ENCODE assay signal across 1 cellular context in genomic region chr11:3942160-3942955, GRCh38.
TF ChIP-seq lines count a peak whose summit lies in the region.

No MANE protein-coding gene starts in this region.

TF ChIP-seq in HepG2, 621 proteins besides CTCF, POLR2A, EP300 and RAD21 (continued from another document):
- TF ChIP-seq, protein P1, sequence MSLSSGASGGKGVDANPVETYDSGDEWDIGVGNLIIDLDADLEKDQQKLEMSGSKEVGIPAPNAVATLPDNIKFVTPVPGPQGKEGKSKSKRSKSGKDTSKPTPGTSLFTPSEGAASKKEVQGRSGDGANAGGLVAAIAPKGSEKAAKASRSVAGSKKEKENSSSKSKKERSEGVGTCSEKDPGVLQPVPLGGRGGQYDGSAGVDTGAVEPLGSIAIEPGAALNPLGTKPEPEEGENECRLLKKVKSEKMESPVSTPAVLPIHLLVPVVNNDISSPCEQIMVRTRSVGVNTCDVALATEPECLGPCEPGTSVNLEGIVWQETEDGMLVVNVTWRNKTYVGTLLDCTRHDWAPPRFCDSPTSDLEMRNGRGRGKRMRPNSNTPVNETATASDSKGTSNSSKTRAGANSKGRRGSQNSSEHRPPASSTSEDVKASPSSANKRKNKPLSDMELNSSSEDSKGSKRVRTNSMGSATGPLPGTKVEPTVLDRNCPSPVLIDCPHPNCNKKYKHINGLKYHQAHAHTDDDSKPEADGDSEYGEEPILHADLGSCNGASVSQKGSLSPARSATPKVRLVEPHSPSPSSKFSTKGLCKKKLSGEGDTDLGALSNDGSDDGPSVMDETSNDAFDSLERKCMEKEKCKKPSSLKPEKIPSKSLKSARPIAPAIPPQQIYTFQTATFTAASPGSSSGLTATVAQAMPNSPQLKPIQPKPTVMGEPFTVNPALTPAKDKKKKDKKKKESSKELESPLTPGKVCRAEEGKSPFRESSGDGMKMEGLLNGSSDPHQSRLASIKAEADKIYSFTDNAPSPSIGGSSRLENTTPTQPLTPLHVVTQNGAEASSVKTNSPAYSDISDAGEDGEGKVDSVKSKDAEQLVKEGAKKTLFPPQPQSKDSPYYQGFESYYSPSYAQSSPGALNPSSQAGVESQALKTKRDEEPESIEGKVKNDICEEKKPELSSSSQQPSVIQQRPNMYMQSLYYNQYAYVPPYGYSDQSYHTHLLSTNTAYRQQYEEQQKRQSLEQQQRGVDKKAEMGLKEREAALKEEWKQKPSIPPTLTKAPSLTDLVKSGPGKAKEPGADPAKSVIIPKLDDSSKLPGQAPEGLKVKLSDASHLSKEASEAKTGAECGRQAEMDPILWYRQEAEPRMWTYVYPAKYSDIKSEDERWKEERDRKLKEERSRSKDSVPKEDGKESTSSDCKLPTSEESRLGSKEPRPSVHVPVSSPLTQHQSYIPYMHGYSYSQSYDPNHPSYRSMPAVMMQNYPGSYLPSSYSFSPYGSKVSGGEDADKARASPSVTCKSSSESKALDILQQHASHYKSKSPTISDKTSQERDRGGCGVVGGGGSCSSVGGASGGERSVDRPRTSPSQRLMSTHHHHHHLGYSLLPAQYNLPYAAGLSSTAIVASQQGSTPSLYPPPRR (CRISPR knock-in tag; IDR thresholded peaks at IDR 0.05; ENCODE audit: borderline replicate concordance) = peak; percentile 75; the same call in 1 of the 2 replicates
- TF ChIP-seq NCOA1 (CRISPR knock-in tag; IDR thresholded peaks at IDR 0.05) = no peak
- peak; percentile 46; the same call in 1 of the 2 replicates for TF ChIP-seq ZNF710 (CRISPR knock-in tag; IDR thresholded peaks at IDR 0.05; ENCODE audit: borderline replicate concordance)
- no peak for TF ChIP-seq SOX6 (IDR thresholded peaks at IDR 0.05)
- peak; percentile 83 for TF ChIP-seq SOX6 (CRISPR knock-in tag; IDR thresholded peaks at IDR 0.05)
- 0 out of 2 replicates have a peak, but pooled peaks have one; percentile 43 for TF ChIP-seq ZNF430 (CRISPR knock-in tag; IDR thresholded peaks at IDR 0.05)
- TF ChIP-seq NFYC (CRISPR knock-in tag; IDR thresholded peaks at IDR 0.05) = no peak
- TF ChIP-seq TCF7 (IDR thresholded peaks at IDR 0.05; ENCODE audit: low read depth) = peak; percentile 83
- TF ChIP-seq MATR3 (CRISPR knock-in tag; IDR thresholded peaks at IDR 0.05) = no peak
- TF ChIP-seq ISL2 (CRISPR knock-in tag; IDR thresholded peaks at IDR 0.05) = peak; percentile 89
- TF ChIP-seq HDAC6 (IDR thresholded peaks at IDR 0.05; ENCODE audit: low read depth, low read length) = no peak
- TF ChIP-seq SMARCC2 (IDR thresholded peaks at IDR 0.05) = no peak
- TF ChIP-seq, protein P2, sequence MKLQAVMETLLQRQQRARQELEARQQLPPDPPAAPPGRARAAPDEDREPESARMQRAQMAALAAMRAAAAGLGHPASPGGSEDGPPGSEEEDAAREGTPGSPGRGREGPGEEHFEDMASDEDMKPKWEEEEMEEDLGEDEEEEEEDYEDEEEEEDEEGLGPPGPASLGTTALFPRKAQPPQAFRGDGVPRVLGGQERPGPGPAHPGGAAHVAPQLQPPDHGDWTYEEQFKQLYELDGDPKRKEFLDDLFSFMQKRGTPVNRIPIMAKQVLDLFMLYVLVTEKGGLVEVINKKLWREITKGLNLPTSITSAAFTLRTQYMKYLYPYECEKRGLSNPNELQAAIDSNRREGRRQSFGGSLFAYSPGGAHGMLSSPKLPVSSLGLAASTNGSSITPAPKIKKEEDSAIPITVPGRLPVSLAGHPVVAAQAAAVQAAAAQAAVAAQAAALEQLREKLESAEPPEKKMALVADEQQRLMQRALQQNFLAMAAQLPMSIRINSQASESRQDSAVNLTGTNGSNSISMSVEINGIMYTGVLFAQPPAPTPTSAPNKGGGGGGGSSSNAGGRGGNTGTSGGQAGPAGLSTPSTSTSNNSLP (IDR thresholded peaks at IDR 0.05; ENCODE audit: low read depth, low read length) = peak; percentile 47; the same call in 1 of the 2 replicates
- no peak for TF ChIP-seq NFKBIZ (CRISPR knock-in tag; IDR thresholded peaks at IDR 0.05)
- no peak for TF ChIP-seq ZNF24 (IDR thresholded peaks at IDR 0.05)
- TF ChIP-seq ZNF225 (CRISPR knock-in tag; IDR thresholded peaks at IDR 0.05) = no peak
- TF ChIP-seq, protein P3, sequence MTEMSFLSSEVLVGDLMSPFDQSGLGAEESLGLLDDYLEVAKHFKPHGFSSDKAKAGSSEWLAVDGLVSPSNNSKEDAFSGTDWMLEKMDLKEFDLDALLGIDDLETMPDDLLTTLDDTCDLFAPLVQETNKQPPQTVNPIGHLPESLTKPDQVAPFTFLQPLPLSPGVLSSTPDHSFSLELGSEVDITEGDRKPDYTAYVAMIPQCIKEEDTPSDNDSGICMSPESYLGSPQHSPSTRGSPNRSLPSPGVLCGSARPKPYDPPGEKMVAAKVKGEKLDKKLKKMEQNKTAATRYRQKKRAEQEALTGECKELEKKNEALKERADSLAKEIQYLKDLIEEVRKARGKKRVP (CRISPR knock-in tag; IDR thresholded peaks at IDR 0.05) = 0 out of 4 replicates have a peak, but pooled peaks of 1 of the 2 experiments have one; percentile 13
- TF ChIP-seq, protein P4, sequence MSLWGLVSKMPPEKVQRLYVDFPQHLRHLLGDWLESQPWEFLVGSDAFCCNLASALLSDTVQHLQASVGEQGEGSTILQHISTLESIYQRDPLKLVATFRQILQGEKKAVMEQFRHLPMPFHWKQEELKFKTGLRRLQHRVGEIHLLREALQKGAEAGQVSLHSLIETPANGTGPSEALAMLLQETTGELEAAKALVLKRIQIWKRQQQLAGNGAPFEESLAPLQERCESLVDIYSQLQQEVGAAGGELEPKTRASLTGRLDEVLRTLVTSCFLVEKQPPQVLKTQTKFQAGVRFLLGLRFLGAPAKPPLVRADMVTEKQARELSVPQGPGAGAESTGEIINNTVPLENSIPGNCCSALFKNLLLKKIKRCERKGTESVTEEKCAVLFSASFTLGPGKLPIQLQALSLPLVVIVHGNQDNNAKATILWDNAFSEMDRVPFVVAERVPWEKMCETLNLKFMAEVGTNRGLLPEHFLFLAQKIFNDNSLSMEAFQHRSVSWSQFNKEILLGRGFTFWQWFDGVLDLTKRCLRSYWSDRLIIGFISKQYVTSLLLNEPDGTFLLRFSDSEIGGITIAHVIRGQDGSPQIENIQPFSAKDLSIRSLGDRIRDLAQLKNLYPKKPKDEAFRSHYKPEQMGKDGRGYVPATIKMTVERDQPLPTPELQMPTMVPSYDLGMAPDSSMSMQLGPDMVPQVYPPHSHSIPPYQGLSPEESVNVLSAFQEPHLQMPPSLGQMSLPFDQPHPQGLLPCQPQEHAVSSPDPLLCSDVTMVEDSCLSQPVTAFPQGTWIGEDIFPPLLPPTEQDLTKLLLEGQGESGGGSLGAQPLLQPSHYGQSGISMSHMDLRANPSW (CRISPR knock-in tag; IDR thresholded peaks at IDR 0.05; ENCODE audit: borderline replicate concordance) = 0 out of 2 replicates have a peak, but pooled peaks have one; percentile 41
- no peak for TF ChIP-seq ZNF891 (CRISPR knock-in tag; IDR thresholded peaks at IDR 0.05)
- no peak for TF ChIP-seq HNRNPL (IDR thresholded peaks at IDR 0.05; ENCODE audit: low read depth, low read length)
- no peak for TF ChIP-seq ZNF567 (CRISPR knock-in tag; IDR thresholded peaks at IDR 0.05; ENCODE audit: borderline replicate concordance)
- TF ChIP-seq, protein P5, sequence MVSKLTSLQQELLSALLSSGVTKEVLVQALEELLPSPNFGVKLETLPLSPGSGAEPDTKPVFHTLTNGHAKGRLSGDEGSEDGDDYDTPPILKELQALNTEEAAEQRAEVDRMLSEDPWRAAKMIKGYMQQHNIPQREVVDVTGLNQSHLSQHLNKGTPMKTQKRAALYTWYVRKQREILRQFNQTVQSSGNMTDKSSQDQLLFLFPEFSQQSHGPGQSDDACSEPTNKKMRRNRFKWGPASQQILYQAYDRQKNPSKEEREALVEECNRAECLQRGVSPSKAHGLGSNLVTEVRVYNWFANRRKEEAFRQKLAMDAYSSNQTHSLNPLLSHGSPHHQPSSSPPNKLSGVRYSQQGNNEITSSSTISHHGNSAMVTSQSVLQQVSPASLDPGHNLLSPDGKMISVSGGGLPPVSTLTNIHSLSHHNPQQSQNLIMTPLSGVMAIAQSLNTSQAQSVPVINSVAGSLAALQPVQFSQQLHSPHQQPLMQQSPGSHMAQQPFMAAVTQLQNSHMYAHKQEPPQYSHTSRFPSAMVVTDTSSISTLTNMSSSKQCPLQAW (CRISPR knock-in tag; IDR thresholded peaks at IDR 0.05) = 0 out of 2 replicates have a peak, but pooled peaks have one; percentile 54
- TF ChIP-seq, protein P6, sequence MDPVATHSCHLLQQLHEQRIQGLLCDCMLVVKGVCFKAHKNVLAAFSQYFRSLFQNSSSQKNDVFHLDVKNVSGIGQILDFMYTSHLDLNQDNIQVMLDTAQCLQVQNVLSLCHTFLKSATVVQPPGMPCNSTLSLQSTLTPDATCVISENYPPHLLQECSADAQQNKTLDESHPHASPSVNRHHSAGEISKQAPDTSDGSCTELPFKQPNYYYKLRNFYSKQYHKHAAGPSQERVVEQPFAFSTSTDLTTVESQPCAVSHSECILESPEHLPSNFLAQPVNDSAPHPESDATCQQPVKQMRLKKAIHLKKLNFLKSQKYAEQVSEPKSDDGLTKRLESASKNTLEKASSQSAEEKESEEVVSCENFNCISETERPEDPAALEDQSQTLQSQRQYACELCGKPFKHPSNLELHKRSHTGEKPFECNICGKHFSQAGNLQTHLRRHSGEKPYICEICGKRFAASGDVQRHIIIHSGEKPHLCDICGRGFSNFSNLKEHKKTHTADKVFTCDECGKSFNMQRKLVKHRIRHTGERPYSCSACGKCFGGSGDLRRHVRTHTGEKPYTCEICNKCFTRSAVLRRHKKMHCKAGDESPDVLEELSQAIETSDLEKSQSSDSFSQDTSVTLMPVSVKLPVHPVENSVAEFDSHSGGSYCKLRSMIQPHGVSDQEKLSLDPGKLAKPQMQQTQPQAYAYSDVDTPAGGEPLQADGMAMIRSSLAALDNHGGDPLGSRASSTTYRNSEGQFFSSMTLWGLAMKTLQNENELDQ (CRISPR knock-in tag; IDR thresholded peaks at IDR 0.05; ENCODE audit: borderline replicate concordance) = no peak
- TF ChIP-seq RARA (CRISPR knock-in tag; IDR thresholded peaks at IDR 0.05) = peak; percentile 49; the same call in 1 of the 2 replicates
- TF ChIP-seq AKNA (CRISPR knock-in tag; IDR thresholded peaks at IDR 0.05; ENCODE audit: borderline replicate concordance) = no peak
- TF ChIP-seq POGZ (CRISPR knock-in tag; IDR thresholded peaks at IDR 0.05) = peak; percentile 53
- TF ChIP-seq SSRP1 (CRISPR knock-in tag; IDR thresholded peaks at IDR 0.05) = 0 out of 2 replicates have a peak, but pooled peaks have one; percentile 33
- TF ChIP-seq SP140L (CRISPR knock-in tag; IDR thresholded peaks at IDR 0.05; ENCODE audit: borderline replicate concordance) = no peak
- TF ChIP-seq ZNF7 (CRISPR knock-in tag; IDR thresholded peaks at IDR 0.05) = peak; percentile 64; the same call in 1 of the 2 replicates
- TF ChIP-seq DPF2 (CRISPR knock-in tag; IDR thresholded peaks at IDR 0.05; ENCODE audit: borderline replicate concordance, low read depth) = peak; percentile 65; the same call in 1 of the 2 replicates
- TF ChIP-seq HCFC1 (IDR thresholded peaks at IDR 0.05; ENCODE audit: low read depth, low read length) = no peak
- TF ChIP-seq LCORL (IDR thresholded peaks at IDR 0.05) = peak; percentile 61; the same call in 1 of the 2 replicates
- TF ChIP-seq LCORL (CRISPR knock-in tag; IDR thresholded peaks at IDR 0.05) = peak; percentile 95
- TF ChIP-seq MTERF4 (CRISPR knock-in tag; IDR thresholded peaks at IDR 0.05) = no peak
